ENCODE assay signal across 8 cellular contexts in genomic region chr11:77113382-77114088, GRCh38. TPM values are rescaled to one million over a fixed set of nuclear protein-coding genes. Genes with fewer than 3 reads are reported as not detected.
DNase-seq lines count a peak whose midpoint lies in the region; ATAC-seq and TF ChIP-seq lines count a peak whose summit lies in the region.

No MANE protein-coding gene starts in this region.

- H3K27me3 Mint-ChIP-seq in activated CD4-positive, alpha-beta T cell treated with anti-CD3 and anti-CD28 coated beads for 36 hours, result no peaks in the 10 kb centered on the region
- no peaks in the 10 kb centered on the region for H3K27me3 Mint-ChIP-seq in activated CD8-positive, alpha-beta memory T cell treated with anti-CD3 and anti-CD28 coated beads, Interleukin-2, amount 10 ng/mL, durations not matched to agents 7 days and 5 days

- no peak overlapping the region for H2BK120ac ChIP-seq in mesenchymal stem cell (ENCODE audit: low read depth, low read length)

- H3K4me3 ChIP-seq in Loucy (ENCODE audit: low read length, poor library complexity, severe bottlenecking) (no peak overlapping the region), astrocyte of the spinal cord (ENCODE audit: low read depth, low read length) (no peak overlapping the region), mesenchymal stem cell (ENCODE audit: insufficient read depth in 1 of 2, low read depth in 1 of 2, low read length in 2 of 2) (no peak overlapping the region)

- WGBS in mesenchymal stem cell, result 70% methylated on average over 6 of the region's 8 CpGs

- H3K4me1 Mint-ChIP-seq in activated CD4-positive, alpha-beta T cell treated with anti-CD3 and anti-CD28 coated beads for 36 hours, result peaks cover 3% of the 10 kb centered on the region
- H3K4me1 Mint-ChIP-seq in activated CD8-positive, alpha-beta memory T cell treated with anti-CD3 and anti-CD28 coated beads, Interleukin-2, amount 10 ng/mL, durations not matched to agents 7 days and 5 days, result peaks cover 2% of the 10 kb centered on the region

- H2BK15ac ChIP-seq in mesenchymal stem cell (ENCODE audit: low read depth, poor library complexity, severe bottlenecking), result no peak overlapping the region

- H2AFZ ChIP-seq in Loucy (ENCODE audit: low read length) (no peak overlapping the region), mesenchymal stem cell (ENCODE audit: low read depth, low read length) (no peak overlapping the region)

- H3F3A ChIP-seq in Loucy (ENCODE audit: low read depth), result no peaks in the 10 kb centered on the region

- H3K36me3 Mint-ChIP-seq in activated CD4-positive, alpha-beta T cell treated with anti-CD3 and anti-CD28 coated beads for 36 hours (ENCODE audit: low read depth), result no peaks in the 10 kb centered on the region
- H3K36me3 Mint-ChIP-seq in activated CD8-positive, alpha-beta memory T cell treated with anti-CD3 and anti-CD28 coated beads, Interleukin-2, amount 10 ng/mL, durations not matched to agents 7 days and 5 days, result no peaks in the 10 kb centered on the region

- CTCF ChIA-PET in activated CD4-positive, alpha-beta T cell treated with anti-CD3 and anti-CD28 coated beads for 36 hours (lab: Charles Lee), result interaction anchor here (0.6 to 1.2 kb wide), 5 partner anchors 14 to 434 kb away, joined by 3 read pairs; no protein-coding TSS in a partner anchor
- CTCF ChIA-PET in activated CD8-positive, alpha-beta memory T cell treated with anti-CD3 and anti-CD28 coated beads, Interleukin-2, amount 10 ng/mL, durations not matched to agents 7 days and 5 days (lab: Charles Lee), result interaction anchor here (1.0 to 3.8 kb wide), 4 partner anchors 13 to 66 kb away, joined by 3 to 12 read pairs (median 11); no protein-coding TSS in a partner anchor

- H3K79me1 ChIP-seq in mesenchymal stem cell (replicated peaks; ENCODE audit: low read length, poor library complexity, severe bottlenecking), result peaks cover 7% of the 10 kb centered on the region

- H3K4ac ChIP-seq in mesenchymal stem cell (ENCODE audit: low read depth in 1 of 2, low read length in 2 of 2), result no peak overlapping the region

- no peak for ATAC-seq in activated CD4-positive, alpha-beta T cell treated with anti-CD3 and anti-CD28 coated beads for 36 hours
- no peak for ATAC-seq in activated CD8-positive, alpha-beta memory T cell treated with anti-CD3 and anti-CD28 coated beads, Interleukin-2, amount 10 ng/mL, durations not matched to agents 7 days and 5 days
- ATAC-seq in GM19395 (IDR thresholded peaks at IDR 0.05; ENCODE audit: unreplicated experiment), result no peak

- H2BK5ac ChIP-seq in mesenchymal stem cell (ENCODE audit: low read depth, low read length, poor library complexity, severe bottlenecking), result no peak overlapping the region

- no peak overlapping the region for H3K23ac ChIP-seq in mesenchymal stem cell (ENCODE audit: low read length in 2 of 2)

- H3K9me3 Mint-ChIP-seq in activated CD4-positive, alpha-beta T cell treated with anti-CD3 and anti-CD28 coated beads for 36 hours (ENCODE audit: low read depth), result no peaks in the 10 kb centered on the region
- no peaks in the 10 kb centered on the region for H3K9me3 Mint-ChIP-seq in activated CD8-positive, alpha-beta memory T cell treated with anti-CD3 and anti-CD28 coated beads, Interleukin-2, amount 10 ng/mL, durations not matched to agents 7 days and 5 days (ENCODE audit: low read depth)

- H2AK5ac ChIP-seq in mesenchymal stem cell (ENCODE audit: low read length, severe bottlenecking), result no peak overlapping the region

- no peak overlapping the region for H3K27ac Mint-ChIP-seq in activated CD4-positive, alpha-beta T cell treated with anti-CD3 and anti-CD28 coated beads for 36 hours
- no peak overlapping the region for H3K27ac Mint-ChIP-seq in activated CD8-positive, alpha-beta memory T cell treated with anti-CD3 and anti-CD28 coated beads, Interleukin-2, amount 10 ng/mL, durations not matched to agents 7 days and 5 days

- peak; percentile 54 for DNase-seq in activated CD4-positive, alpha-beta T cell treated with anti-CD3 and anti-CD28 coated beads for 36 hours
- no peak for DNase-seq in activated CD4-positive, alpha-beta T cell treated with anti-CD3 and anti-CD28 coated beads, Interleukin-2, amount 50 U/mL, for 4 hours
- DNase-seq in astrocyte of the spinal cord (ENCODE audit: low read depth, low spot score), result peak; percentile 45
- DNase-seq in mesenchymal stem cell, result peak; percentile 50
- no peak for DNase-seq in activated CD8-positive, alpha-beta memory T cell treated with anti-CD3 and anti-CD28 coated beads, Interleukin-2, amount 10 ng/mL, durations not matched to agents 7 days and 5 days
- no peak for DNase-seq in pons (ENCODE audit: low spot score)

- H3K18ac ChIP-seq in mesenchymal stem cell (ENCODE audit: low read depth in 1 of 2, low read length in 2 of 2), result no peak overlapping the region

- POLR2A ChIA-PET in activated CD4-positive, alpha-beta T cell treated with anti-CD3 and anti-CD28 coated beads for 36 hours (lab: Charles Lee), result no interaction called here

- H3K4me1 ChIP-seq in Loucy (ENCODE audit: insufficient read depth, low read length, poor library complexity, severe bottlenecking) (peaks cover 9% of the 10 kb centered on the region), mesenchymal stem cell (ENCODE audit: control insufficient read depth, insufficient read depth, low read depth, low read length) (peaks cover 24% of the 10 kb centered on the region)

- in situ Hi-C loops in astrocyte of the spinal cord (cut with HindIII; ENCODE audit: low sequenced_read_pairs), result no loop called here

- no peaks in the 10 kb centered on the region for H3K9me2 ChIP-seq in Loucy (replicated peaks; ENCODE audit: low read depth, low read length)

- H3K9me3 ChIP-seq in Loucy (ENCODE audit: insufficient read depth, low read depth, low read length), result no peaks in the 10 kb centered on the region
- no peaks in the 10 kb centered on the region for H3K9me3 ChIP-seq in mesenchymal stem cell (ENCODE audit: control insufficient read depth, low read length)

- no peak overlapping the region for H3K14ac ChIP-seq in mesenchymal stem cell (ENCODE audit: low read length in 2 of 2)

- H4K91ac ChIP-seq in mesenchymal stem cell (ENCODE audit: low read length), result no peak overlapping the region

- H3K9ac ChIP-seq in Loucy (ENCODE audit: low read depth, low read length, poor library complexity, severe bottlenecking), result no peak overlapping the region
- H3K9ac ChIP-seq in mesenchymal stem cell (ENCODE audit: low read length), result peak overlapping the region; percentile 17

- H3K4me2 ChIP-seq in Loucy (ENCODE audit: low read depth, low read length, poor library complexity, severe bottlenecking) (no peak overlapping the region), mesenchymal stem cell (ENCODE audit: low read length, poor library complexity, severe bottlenecking) (no peak overlapping the region)

- intact Hi-C loops in activated CD4-positive, alpha-beta T cell treated with anti-CD3 and anti-CD28 coated beads for 36 hours (cut with DNase I, micrococcal nuclease), result loop anchor here in 1 of 2 experiments (1.0 kb wide), 1 partner anchor 66 kb away; no protein-coding TSS in a partner anchor

- TF ChIP-seq CTCF in Loucy (conservative IDR thresholded peaks at IDR 0.05; ENCODE audit: low read length) (peak; percentile 77), astrocyte of the spinal cord (IDR thresholded peaks at IDR 0.05; ENCODE audit: low read depth, low read length) (peak; percentile 80)

- no peaks in the 10 kb centered on the region for H4K20me1 ChIP-seq in Loucy (ENCODE audit: insufficient read depth, low read length, poor library complexity, severe bottlenecking)

- no peak overlapping the region for H3K27ac ChIP-seq in mesenchymal stem cell (ENCODE audit: low read length, poor library complexity, severe bottlenecking)

- H3K36me3 ChIP-seq in Loucy (ENCODE audit: insufficient read depth, low read length) (peaks cover 7% of the 10 kb centered on the region; the same call in 1 of the 2 replicates), mesenchymal stem cell (ENCODE audit: control insufficient read depth in 1 of 2, insufficient read depth in 2 of 2, low read depth in 1 of 2, low read length in 2 of 2) (peaks cover 33 to 38% of the 10 kb centered on the region in 2 experiments)

- H3K79me2 ChIP-seq in Loucy (ENCODE audit: insufficient read depth, low read length), result no peaks in the 10 kb centered on the region

- H2BK12ac ChIP-seq in mesenchymal stem cell (ENCODE audit: low read length in 2 of 2), result no peak overlapping the region

- no peak overlapping the region for H3K4me3 Mint-ChIP-seq in activated CD4-positive, alpha-beta T cell treated with anti-CD3 and anti-CD28 coated beads for 36 hours
- no peak overlapping the region for H3K4me3 Mint-ChIP-seq in activated CD8-positive, alpha-beta memory T cell treated with anti-CD3 and anti-CD28 coated beads, Interleukin-2, amount 10 ng/mL, durations not matched to agents 7 days and 5 days

- no peak overlapping the region for H4K8ac ChIP-seq in mesenchymal stem cell (ENCODE audit: low read length)

- H3K27me3 ChIP-seq in Loucy (ENCODE audit: insufficient read depth, low read length, poor library complexity, severe bottlenecking), result no peaks in the 10 kb centered on the region
- H3K27me3 ChIP-seq in mesenchymal stem cell (ENCODE audit: control insufficient read depth in 1 of 2, insufficient read depth in 1 of 2, low read length in 2 of 2), result no peaks in the 10 kb centered on the region

RNA-seq across cellular contexts. Expression of gene OMP, which starts 10.9 kb away (rescaled TPM):
- not detected for total RNA-seq in activated CD4-positive, alpha-beta T cell treated with anti-CD3 and anti-CD28 coated beads for 36 hours
- 0.19 TPM for polyA plus RNA-seq in mesenchymal stem cell (2013, experiment 1 of 2)
- not detected for polyA plus RNA-seq in mesenchymal stem cell (2013, experiment 2 of 2)
- not detected for total RNA-seq in activated CD8-positive, alpha-beta memory T cell treated with anti-CD3 and anti-CD28 coated beads, Interleukin-2, amount 10 ng/mL, durations not matched to agents 7 days and 5 days

RNA-seq across cellular contexts. Expression of gene MYO7A, which starts 14.5 kb away (rescaled TPM):
- under 1 TPM; 0.23 to 0.48 TPM for total RNA-seq in activated CD4-positive, alpha-beta T cell treated with anti-CD3 and anti-CD28 coated beads for 36 hours
- polyA plus RNA-seq in mesenchymal stem cell (2013, experiment 1 of 2), result 0.04 TPM
- polyA plus RNA-seq in mesenchymal stem cell (2013, experiment 2 of 2), result 0.03 TPM
- under 1 TPM; 0.23 to 0.28 TPM for total RNA-seq in activated CD8-positive, alpha-beta memory T cell treated with anti-CD3 and anti-CD28 coated beads, Interleukin-2, amount 10 ng/mL, durations not matched to agents 7 days and 5 days

RNA-seq across cellular contexts. Expression of gene CAPN5, which starts 46.8 kb away (rescaled TPM):
- under 1 TPM; 0.62 to 0.76 TPM for total RNA-seq in activated CD4-positive, alpha-beta T cell treated with anti-CD3 and anti-CD28 coated beads for 36 hours
- polyA plus RNA-seq in mesenchymal stem cell (2013, experiment 1 of 2), result 26.0 TPM
- 25.0 TPM for polyA plus RNA-seq in mesenchymal stem cell (2013, experiment 2 of 2)
- under 1 TPM; 0.20 to 0.28 TPM for total RNA-seq in activated CD8-positive, alpha-beta memory T cell treated with anti-CD3 and anti-CD28 coated beads, Interleukin-2, amount 10 ng/mL, durations not matched to agents 7 days and 5 days

Comparison
In these comparisons a context has a peak if more than half of its experiments do, and no peak if none do; other contexts are left out.
1. DNase-seq: peak in activated CD4-positive, alpha-beta T cell treated with anti-CD3 and anti-CD28 coated beads for 36 hours (single experiment), astrocyte of the spinal cord (single experiment) and mesenchymal stem cell (single experiment); none in activated CD4-positive, alpha-beta T cell treated with anti-CD3 and anti-CD28 coated beads, Interleukin-2, amount 50 U/mL, for 4 hours (0 of 2), activated CD8-positive, alpha-beta memory T cell treated with anti-CD3 and anti-CD28 coated beads, Interleukin-2, amount 10 ng/mL, durations not matched to agents 7 days and 5 days (single experiment) and pons (single experiment).